In genomic region chr12:112523856-112524255, GRCh38 we compare ENCODE assay signal across 36 cellular contexts.
"Had no signal": no experiment of that assay in that cellular context is flagged by ENCODE, and none has a peak within 500 bp of the region (broad histone marks: within the 10 kb centered on the region; RNA-seq: fewer than 3 reads in every experiment).

No MANE protein-coding gene starts in this region.

- H3K4me1 Mint-ChIP-seq: activated B cell treated with CpG ODN at 0.5 μM for 24 hours; activated CD4-positive, alpha-beta memory T cell treated with anti-CD3 and anti-CD28 coated beads, Interleukin-2, amount 10 ng/mL, durations not matched to agents 7 days and 5 days; activated CD4-positive, alpha-beta T cell treated with anti-CD3 and anti-CD28 coated beads, Interleukin-2, amount 10 ng/mL, durations not matched to agents 7 days and 5 days; activated CD8-positive, alpha-beta memory T cell treated with anti-CD3 and anti-CD28 coated beads, Interleukin-2, amount 10 ng/mL, durations not matched to agents 7 days and 5 days; activated naive CD4-positive, alpha-beta T cell treated with anti-CD3 and anti-CD28 coated beads, Interleukin-2, amount 10 ng/mL, durations not matched to agents 7 days and 5 days; activated naive CD4-positive, alpha-beta T cell treated with anti-CD3 and anti-CD28 coated beads, Interleukin-2, amount 50 U/mL, for 24 hours; activated naive CD8-positive, alpha-beta T cell treated with anti-CD3 and anti-CD28 coated beads, Interleukin-2, amount 10 ng/mL, durations not matched to agents 7 days and 5 days; activated naive CD8-positive, alpha-beta T cell treated with anti-CD3 and anti-CD28 coated beads, Interleukin-2, amount 50 U/mL, for 24 hours; brain; central memory CD8-positive, alpha-beta T cell had no signal

- H3K27ac ChIP-seq: ascending aorta, cardiac muscle cell, colonic mucosa, VCaP had no signal

- ATAC-seq: activated CD8-positive, alpha-beta memory T cell treated with anti-CD3 and anti-CD28 coated beads, Interleukin-2, amount 10 ng/mL, durations not matched to agents 7 days and 5 days; activated CD8-positive, alpha-beta T cell treated with anti-CD3 and anti-CD28 coated beads, Interleukin-2, amount 10 ng/mL, durations not matched to agents 7 days and 5 days; activated naive CD8-positive, alpha-beta T cell treated with anti-CD3 and anti-CD28 coated beads, Interleukin-2, amount 50 U/mL, for 24 hours had no signal

- H3K27ac Mint-ChIP-seq: activated B cell treated with CpG ODN at 0.5 μM for 24 hours; activated CD4-positive, alpha-beta memory T cell treated with anti-CD3 and anti-CD28 coated beads, Interleukin-2, amount 10 ng/mL, durations not matched to agents 7 days and 5 days; activated CD4-positive, alpha-beta T cell treated with anti-CD3 and anti-CD28 coated beads, Interleukin-2, amount 10 ng/mL, durations not matched to agents 7 days and 5 days; activated CD8-positive, alpha-beta memory T cell treated with anti-CD3 and anti-CD28 coated beads, Interleukin-2, amount 10 ng/mL, durations not matched to agents 7 days and 5 days; activated CD8-positive, alpha-beta T cell treated with anti-CD3 and anti-CD28 coated beads, Interleukin-2, amount 10 ng/mL, durations not matched to agents 7 days and 5 days; activated naive CD4-positive, alpha-beta T cell treated with anti-CD3 and anti-CD28 coated beads, Interleukin-2, amount 10 ng/mL, durations not matched to agents 7 days and 5 days; activated naive CD4-positive, alpha-beta T cell treated with anti-CD3 and anti-CD28 coated beads, Interleukin-2, amount 50 U/mL, for 24 hours; activated naive CD8-positive, alpha-beta T cell; activated naive CD8-positive, alpha-beta T cell treated with anti-CD3 and anti-CD28 coated beads, Interleukin-2, amount 10 ng/mL, durations not matched to agents 7 days and 5 days; activated naive CD8-positive, alpha-beta T cell treated with anti-CD3 and anti-CD28 coated beads, Interleukin-2, amount 50 U/mL, for 24 hours; activated T-cell treated with anti-CD3 and anti-CD28 coated beads, Interleukin-2, amount 50 U/mL, for 24 hours; activated T-helper 2 cell treated with anti-CD3 and anti-CD28 coated beads, Interferon-gamma antibody, Interleukin-2, Interleukin-4, amounts not matched to agents 10 μg/mL and 5 μg/mL and 100 μg/mL, durations not matched to agents 14 hours and 24 hours and 36 hours; brain; T-helper 2 cell treated with Interferon-gamma antibody and Interleukin-4, amounts not matched to agents 5 μg/mL and 100 μg/mL, for 36 hours had no signal

- H3K27me3 Mint-ChIP-seq: activated B cell treated with CpG ODN at 0.5 μM for 24 hours; activated CD4-positive, alpha-beta T cell treated with anti-CD3 and anti-CD28 coated beads, Interleukin-2, amount 10 ng/mL, durations not matched to agents 7 days and 5 days; activated CD8-positive, alpha-beta memory T cell treated with anti-CD3 and anti-CD28 coated beads, Interleukin-2, amount 10 ng/mL, durations not matched to agents 7 days and 5 days; activated naive CD4-positive, alpha-beta T cell treated with anti-CD3 and anti-CD28 coated beads, Interleukin-2, amount 10 ng/mL, durations not matched to agents 7 days and 5 days; activated naive CD4-positive, alpha-beta T cell treated with anti-CD3 and anti-CD28 coated beads, Interleukin-2, amount 50 U/mL, for 24 hours; activated naive CD8-positive, alpha-beta T cell; activated naive CD8-positive, alpha-beta T cell treated with anti-CD3 and anti-CD28 coated beads, Interleukin-2, amount 50 U/mL, for 24 hours; activated T-cell treated with anti-CD3 and anti-CD28 coated beads, Interleukin-2, amount 50 U/mL, for 24 hours; central memory CD8-positive, alpha-beta T cell had no signal

- H3K4me1 ChIP-seq: ascending aorta, colonic mucosa had no signal

- H3K9me3 Mint-ChIP-seq: activated CD4-positive, alpha-beta memory T cell treated with anti-CD3 and anti-CD28 coated beads, Interleukin-2, amount 10 ng/mL, durations not matched to agents 7 days and 5 days; activated CD4-positive, alpha-beta T cell treated with anti-CD3 and anti-CD28 coated beads, Interleukin-2, amount 10 ng/mL, durations not matched to agents 7 days and 5 days; activated naive CD4-positive, alpha-beta T cell treated with anti-CD3 and anti-CD28 coated beads, Interleukin-2, amount 10 ng/mL, durations not matched to agents 7 days and 5 days; activated naive CD4-positive, alpha-beta T cell treated with anti-CD3 and anti-CD28 coated beads, Interleukin-2, amount 50 U/mL, for 24 hours; activated naive CD8-positive, alpha-beta T cell treated with anti-CD3 and anti-CD28 coated beads, Interleukin-2, amount 10 ng/mL, durations not matched to agents 7 days and 5 days; activated naive CD8-positive, alpha-beta T cell treated with anti-CD3 and anti-CD28 coated beads, Interleukin-2, amount 50 U/mL, for 24 hours; activated T-cell treated with anti-CD3 and anti-CD28 coated beads, Interleukin-2, amount 50 U/mL, for 24 hours; activated T-helper 2 cell treated with anti-CD3 and anti-CD28 coated beads, Interferon-gamma antibody, Interleukin-2, Interleukin-4, amounts not matched to agents 10 μg/mL and 5 μg/mL and 100 μg/mL, durations not matched to agents 14 hours and 24 hours and 36 hours; central memory CD8-positive, alpha-beta T cell; T-helper 2 cell treated with Interferon-gamma antibody and Interleukin-4, amounts not matched to agents 5 μg/mL and 100 μg/mL, for 36 hours had no signal

- FAIRE-seq: bronchial epithelial cell, TTC549 had no signal

- H3K4me3 Mint-ChIP-seq: activated B cell treated with CpG ODN at 0.5 μM for 24 hours; activated CD4-positive, alpha-beta memory T cell treated with anti-CD3 and anti-CD28 coated beads, Interleukin-2, amount 10 ng/mL, durations not matched to agents 7 days and 5 days; activated CD4-positive, alpha-beta T cell treated with anti-CD3 and anti-CD28 coated beads, Interleukin-2, amount 10 ng/mL, durations not matched to agents 7 days and 5 days; activated CD8-positive, alpha-beta memory T cell treated with anti-CD3 and anti-CD28 coated beads, Interleukin-2, amount 10 ng/mL, durations not matched to agents 7 days and 5 days; activated CD8-positive, alpha-beta T cell treated with anti-CD3 and anti-CD28 coated beads, Interleukin-2, amount 10 ng/mL, durations not matched to agents 7 days and 5 days; activated naive CD4-positive, alpha-beta T cell treated with anti-CD3 and anti-CD28 coated beads, Interleukin-2, amount 10 ng/mL, durations not matched to agents 7 days and 5 days; activated naive CD4-positive, alpha-beta T cell treated with anti-CD3 and anti-CD28 coated beads, Interleukin-2, amount 50 U/mL, for 24 hours; activated naive CD8-positive, alpha-beta T cell; activated naive CD8-positive, alpha-beta T cell treated with anti-CD3 and anti-CD28 coated beads, Interleukin-2, amount 10 ng/mL, durations not matched to agents 7 days and 5 days; activated naive CD8-positive, alpha-beta T cell treated with anti-CD3 and anti-CD28 coated beads, Interleukin-2, amount 50 U/mL, for 24 hours; activated T-cell treated with anti-CD3 and anti-CD28 coated beads, Interleukin-2, amount 50 U/mL, for 24 hours; brain; central memory CD8-positive, alpha-beta T cell; T-helper 2 cell treated with Interferon-gamma antibody and Interleukin-4, amounts not matched to agents 5 μg/mL and 100 μg/mL, for 36 hours had no signal

- H3K36me3 Mint-ChIP-seq: activated CD8-positive, alpha-beta memory T cell treated with anti-CD3 and anti-CD28 coated beads, Interleukin-2, amount 10 ng/mL, durations not matched to agents 7 days and 5 days; activated naive CD4-positive, alpha-beta T cell treated with anti-CD3 and anti-CD28 coated beads, Interleukin-2, amount 10 ng/mL, durations not matched to agents 7 days and 5 days; activated naive CD4-positive, alpha-beta T cell treated with anti-CD3 and anti-CD28 coated beads, Interleukin-2, amount 50 U/mL, for 24 hours; activated naive CD8-positive, alpha-beta T cell; activated naive CD8-positive, alpha-beta T cell treated with anti-CD3 and anti-CD28 coated beads, Interleukin-2, amount 10 ng/mL, durations not matched to agents 7 days and 5 days; brain had no signal

- H3K36me3 ChIP-seq: ascending aorta, cardiac muscle cell, colonic mucosa had no signal

- H3K4me3 ChIP-seq: ascending aorta, cardiac muscle cell, colonic mucosa had no signal

- DNase-seq: activated B cell treated with CpG ODN at 0.5 μM for 24 hours; activated CD4-positive, alpha-beta memory T cell treated with anti-CD3 and anti-CD28 coated beads, Interleukin-2, amount 10 ng/mL, durations not matched to agents 7 days and 5 days; activated CD4-positive, alpha-beta T cell treated with anti-CD3 and anti-CD28 coated beads for 48 hours; activated CD4-positive, alpha-beta T cell treated with anti-CD3 and anti-CD28 coated beads, Interleukin-2, amount 10 ng/mL, durations not matched to agents 7 days and 5 days; activated CD4-positive, alpha-beta T cell treated with anti-CD3 and anti-CD28 coated beads, Interleukin-2, amount 50 U/mL, for 48 hours; activated CD4-positive, CD25-positive, alpha-beta regulatory T cell treated with anti-CD3 and anti-CD28 coated beads, Interleukin-2, amount 50 U/mL, for 72 hours; activated CD8-positive, alpha-beta memory T cell treated with anti-CD3 and anti-CD28 coated beads for 24 hours; activated CD8-positive, alpha-beta memory T cell treated with anti-CD3 and anti-CD28 coated beads, Interleukin-2, amount 10 ng/mL, durations not matched to agents 7 days and 5 days; activated CD8-positive, alpha-beta memory T cell treated with anti-CD3 and anti-CD28 coated beads, Interleukin-2, amount 50 U/mL, for 48 hours; activated CD8-positive, alpha-beta T cell treated with anti-CD3 and anti-CD28 coated beads, Interleukin-2, amount 10 ng/mL, durations not matched to agents 7 days and 5 days; activated effector memory CD4-positive, alpha-beta T cell treated with Interleukin-2 at 50 U/mL for 16 hours; activated gamma-delta T cell; activated naive CD4-positive, alpha-beta T cell treated with anti-CD3 and anti-CD28 coated beads, Interleukin-2, amount 10 ng/mL, durations not matched to agents 7 days and 5 days; activated naive CD4-positive, alpha-beta T cell treated with Interleukin-2 at 50 U/mL for 16 hours; activated naive CD8-positive, alpha-beta T cell treated with anti-CD3 and anti-CD28 coated beads, Interleukin-2, amount 10 ng/mL, durations not matched to agents 7 days and 5 days; activated naive CD8-positive, alpha-beta T cell treated with anti-CD3 and anti-CD28 coated beads, Interleukin-2, amount 50 U/mL, for 24 hours; activated T-cell treated with anti-CD3 and anti-CD28 coated beads, Interleukin-2, amount 50 U/mL, for 24 hours; activated T-cell treated with anti-CD3 and anti-CD28 coated beads, Interleukin-2, amount 50 U/mL, for 48 hours; amygdala; anterior cingulate cortex; caudate nucleus; cerebellar nuclear complex; colonic mucosa; T-helper 2 cell; T-helper 9 cell had no signal

- H3K27me3 ChIP-seq: ascending aorta, cardiac muscle cell, colonic mucosa had no signal

- H3K9me3 ChIP-seq: ascending aorta, colonic mucosa had no signal
